In genomic region chr6:167855825-167856425, GRCh38 we compare ENCODE assay signal across 10 cellular contexts. TPM values are rescaled to one million over a fixed set of nuclear protein-coding genes. Genes with fewer than 3 reads are reported as not detected.
DNase-seq lines count a peak whose midpoint lies in the region; ATAC-seq and TF ChIP-seq lines count a peak whose summit lies in the region.
"Had no signal": no experiment of that assay in that cellular context is flagged by ENCODE, and none has a peak within 500 bp of the region (broad histone marks: within the 10 kb centered on the region; RNA-seq: fewer than 3 reads in every experiment).

No MANE protein-coding gene starts in this region.

- intact Hi-C loops in MCF 10A (cut with micrococcal nuclease), result no loop called here

- no peak for TF ChIP-seq CTCF in BJ (IDR thresholded peaks at IDR 0.05; ENCODE audit: insufficient read depth, low read depth, low read length)
- TF ChIP-seq CTCF in MCF 10A (IDR thresholded peaks at IDR 0.05; ENCODE audit: unreplicated experiment), result no peak
- TF ChIP-seq CTCF in mesothelial cell of epicardium (IDR thresholded peaks at IDR 0.05; ENCODE audit: unreplicated experiment), result no peak

- no peak for ATAC-seq in HG03039 (IDR thresholded peaks at IDR 0.05; ENCODE audit: unreplicated experiment)

- H3K4me1 Mint-ChIP-seq in MCF 10A (ENCODE audit: insufficient read depth, unreplicated experiment) (peaks cover 43% of the 10 kb centered on the region), mesothelial cell of epicardium (peaks cover 71% of the 10 kb centered on the region)

- POLR2A ChIA-PET in BJ (lab: Charles Lee), result no interaction called here
- POLR2A ChIA-PET in MCF 10A (lab: Yijun Ruan, JAX), result interaction anchor here (0.7 to 12.0 kb wide), 12 partner anchors 8 to 69 kb away, joined by 3 to 249 read pairs (median 3); partner anchors contain the start of gene AFDN

- no peaks in the 10 kb centered on the region for H3K27me3 ChIP-seq in BJ (ENCODE audit: control insufficient read depth, insufficient read depth, low read length)

- H3K27ac Mint-ChIP-seq in MCF 10A (ENCODE audit: low read depth, unreplicated experiment) (peak overlapping the region; percentile 80), mesothelial cell of epicardium (peak overlapping the region; percentile 86)
- H3K27ac Mint-ChIP-seq: stimulated activated naive CD8-positive, alpha-beta T cell treated with anti-CD3 and anti-CD28 coated beads, Interleukin-15, Interleukin-2, amounts not matched to agents 100 ng/mL and 50 ng/mL, for 24 hours had no signal

- H3K36me3 Mint-ChIP-seq in MCF 10A (ENCODE audit: insufficient read depth, unreplicated experiment) (no peaks in the 10 kb centered on the region), mesothelial cell of epicardium (peaks cover 7% of the 10 kb centered on the region)

- no TSS peak for BruUV-seq in MCF 10A (replicated peaks; lab: Mats Ljungman, UMichigan)

- H3K9me3 Mint-ChIP-seq in MCF 10A (ENCODE audit: unreplicated experiment) (no peaks in the 10 kb centered on the region), mesothelial cell of epicardium (peaks cover 7% of the 10 kb centered on the region)
- H3K9me3 Mint-ChIP-seq: stimulated activated naive CD8-positive, alpha-beta T cell treated with anti-CD3 and anti-CD28 coated beads, Interleukin-15, Interleukin-2, amounts not matched to agents 100 ng/mL and 50 ng/mL, for 24 hours had no signal

- no peaks in the 10 kb centered on the region for H3K36me3 ChIP-seq in BJ (ENCODE audit: control insufficient read depth, insufficient read depth, low read length)

- H3K27me3 Mint-ChIP-seq in MCF 10A (ENCODE audit: insufficient read depth, unreplicated experiment) (no peaks in the 10 kb centered on the region), mesothelial cell of epicardium (ENCODE audit: low read depth) (no peaks in the 10 kb centered on the region)

- peak; percentile 57 for DNase-seq in BJ (ENCODE audit: low read depth)
- peak; percentile 93 for DNase-seq in HT1080 (ENCODE audit: low read depth)
- DNase-seq in MCF 10A (ENCODE audit: unreplicated experiment), result peak; percentile 93
- DNase-seq in mesothelial cell of epicardium (ENCODE audit: low spot score in 2 of 2, unreplicated experiment in 2 of 2), result no peak
- DNase-seq in NCI-H2196 (lab: John Stamatoyannopoulos, UW; ENCODE audit: unreplicated experiment), result no peak
- DNase-seq in NCI-H2227 treated with DMSO at 0.1 percent for 48 hours (lab: John Stamatoyannopoulos, UW), result no peak
- DNase-seq in ureter (ENCODE audit: low spot score), result no peak
- DNase-seq: SHP77 treated with DMSO at 0.1 percent for 48 hours had no signal

- H3K4me3 ChIP-seq in BJ (ENCODE audit: low read depth, low read length), result no peak overlapping the region

- CTCF ChIA-PET in BJ (lab: Yijun Ruan, JAX), result interaction anchor here (0.9 kb wide), 1 partner anchor 13 kb away, joined by 3 read pairs; no protein-coding TSS in a partner anchor
- CTCF ChIA-PET in MCF 10A (lab: Yijun Ruan, JAX), result interaction anchor here (0.6 to 1.2 kb wide), 4 partner anchors 26 to 1230 kb away, joined by 3 to 5 read pairs (median 4); no protein-coding TSS in a partner anchor

- no peak overlapping the region for H3K4me3 Mint-ChIP-seq in MCF 10A (ENCODE audit: unreplicated experiment)
- H3K4me3 Mint-ChIP-seq in mesothelial cell of epicardium, result no peak overlapping the region
- H3K4me3 Mint-ChIP-seq: stimulated activated naive CD8-positive, alpha-beta T cell treated with anti-CD3 and anti-CD28 coated beads, Interleukin-15, Interleukin-2, amounts not matched to agents 100 ng/mL and 50 ng/mL, for 24 hours had no signal

RNA-seq across cellular contexts. Expression of gene AFDN, which starts 29.2 kb away (rescaled TPM):
- 20.4 and 22.5 TPM in 2 replicates for polyA plus RNA-seq in BJ (2011; rRNA removed)
- 29.9 TPM in 2 replicates for polyA minus RNA-seq in BJ (2011; rRNA and poly(A)+ RNA removed)
- total RNA-seq in HT1080 (2014; rRNA removed; shearing (Covaris generic)), result 47.6 and 59.9 TPM in 2 replicates
- polyA plus RNA-seq in HT1080 (2015; cell fraction: cytosol; rRNA removed), result 25.9 and 27.3 TPM in 2 replicates
- polyA plus RNA-seq in HT1080 (2015; cell fraction: nucleus; rRNA removed), result 112 and 120 TPM in 2 replicates
- 115 and 124 TPM in 2 replicates for total RNA-seq in MCF 10A (2022)
- 280 to 284 TPM (median 282 TPM) in 3 replicates for total RNA-seq in mesothelial cell of epicardium
- 168 TPM for total RNA-seq in ureter

Comparison
In these comparisons a context has a peak if more than half of its experiments do, and no peak if none do; other contexts are left out.
1. DNase-seq: peak in BJ (single experiment), HT1080 (single experiment) and MCF 10A (single experiment); none in mesothelial cell of epicardium (0 of 2), NCI-H2196 (single experiment), NCI-H2227 treated with DMSO at 0.1 percent for 48 hours (single experiment) and ureter (single experiment).